Comparison of ENCODE assay signal across 22 cellular contexts in genomic region chr7:85587777-85588176, GRCh38.
DNase-seq lines count a peak whose midpoint lies in the region; ATAC-seq, FAIRE-seq and TF ChIP-seq lines count a peak whose summit lies in the region.
"Had no signal": no experiment of that assay in that cellular context is flagged by ENCODE, and none has a peak within 500 bp of the region (broad histone marks: within the 10 kb centered on the region; RNA-seq: fewer than 3 reads in every experiment).

No MANE protein-coding gene starts in this region.

- ATAC-seq in GM18499 (IDR thresholded peaks at IDR 0.05; ENCODE audit: insufficient read depth, unreplicated experiment) (peak; percentile 54), GM21717 (IDR thresholded peaks at IDR 0.05; ENCODE audit: unreplicated experiment) (no peak), mucosa of descending colon (no peak), HG02763 (IDR thresholded peaks at IDR 0.05; ENCODE audit: unreplicated experiment) (no peak)
- ATAC-seq: CD8-positive, alpha-beta T cell; HCT116; T-helper 17 cell had no signal

- H2AFZ ChIP-seq in GM23248, result no peak overlapping the region

- peaks cover 7% of the 10 kb centered on the region for H3K4me1 ChIP-seq in GM23248 (ENCODE audit: insufficient read depth)
- H3K4me1 ChIP-seq in mucosa of descending colon (ENCODE audit: low read depth), result no peaks in the 10 kb centered on the region

- intact Hi-C loops in mucosa of descending colon (cut with DNase I, micrococcal nuclease), result no loop called here

- DNase-seq in GM23248 (peak; percentile 7), iris pigment epithelial cell (ENCODE audit: low read depth) (peak; percentile 10), urothelium cell line (ENCODE audit: low spot score) (no peak), mucosa of descending colon (no peak)
- DNase-seq: C1 segment of cervical spinal cord; Caco-2; CD8-positive, alpha-beta T cell; DMS79; IMR-90; KG1; MG63; NCI-H2029; NCI-H446 treated with DMSO at 0.1 percent for 48 hours; NCI-H526; SIG-M5; T-helper 17 cell had no signal

- no peak overlapping the region for H3K4me2 ChIP-seq in GM23248 (ENCODE audit: unreplicated experiment)

- H3K27ac ChIP-seq in GM23248, result no peak overlapping the region
- H3K27ac ChIP-seq: SK-N-MC had no signal

- H3K27me3 ChIP-seq in GM23248 (replicated peaks; ENCODE audit: insufficient read depth), result no peaks in the 10 kb centered on the region
- H3K27me3 ChIP-seq: MG63 had no signal

- H3K36me3 ChIP-seq in GM23248 (ENCODE audit: low read depth) (no peaks in the 10 kb centered on the region), mucosa of descending colon (ENCODE audit: low read depth) (no peaks in the 10 kb centered on the region)
- H3K36me3 ChIP-seq: MG63 had no signal

- H3K9me3 ChIP-seq in GM23248 (ENCODE audit: low read depth) (no peaks in the 10 kb centered on the region), mucosa of descending colon (no peaks in the 10 kb centered on the region)
- H3K9me3 ChIP-seq: Caco-2, MG63 had no signal

- peaks cover 13% of the 10 kb centered on the region; the same call in 1 of the 2 replicates for H3F3A ChIP-seq in GM23248 (ENCODE audit: insufficient read depth)

- no peak for FAIRE-seq in urothelium cell line (lab: Jason Lieb, UNC)
- FAIRE-seq: RCC 7860 had no signal

- no peak overlapping the region for H3K9ac ChIP-seq in GM23248

- no peaks in the 10 kb centered on the region for H4K20me1 ChIP-seq in GM23248 (ENCODE audit: insufficient read depth)

- in situ Hi-C loops in GM23248 (cut with MboI), result no loop called here

- no peaks in the 10 kb centered on the region for H3K79me2 ChIP-seq in GM23248 (ENCODE audit: insufficient read depth)

- TF ChIP-seq CTCF in mucosa of descending colon (IDR thresholded peaks at IDR 0.05), result no peak

- H3K9me2 ChIP-seq in GM23248 (ENCODE audit: insufficient read depth), result no peaks in the 10 kb centered on the region

- H3K4me3 ChIP-seq in GM23248 (no peak overlapping the region), mucosa of descending colon (no peak overlapping the region)
- H3K4me3 ChIP-seq: MG63, SK-N-MC had no signal

Comparison
In these comparisons a context has a peak if more than half of its experiments do, and no peak if none do; other contexts are left out.
1. DNase-seq: peak in GM23248 (single experiment) and iris pigment epithelial cell (single experiment); none in urothelium cell line (single experiment) and mucosa of descending colon (0 of 3).